Comparison of ENCODE assay signal across 40 cellular contexts in the genomic region with DNA sequence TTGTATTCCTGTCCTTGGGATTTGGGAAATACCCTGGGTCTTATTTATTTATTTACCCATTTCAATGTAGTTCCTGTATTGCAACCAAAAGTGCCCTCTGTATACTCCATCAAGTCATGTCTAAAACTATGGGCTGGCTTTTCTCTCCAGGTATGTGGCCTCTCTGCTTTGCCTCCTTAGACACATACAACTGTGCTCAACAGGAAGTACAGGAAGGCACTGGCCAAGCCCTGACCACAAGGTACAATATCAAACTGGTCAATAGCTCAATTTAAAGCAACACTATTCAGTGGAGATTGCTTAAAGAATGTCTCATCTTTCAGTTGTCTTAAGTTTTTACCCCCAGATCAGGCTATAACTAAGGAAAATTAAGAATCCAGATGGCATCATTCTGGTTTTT. TPM values are rescaled to one million over a fixed set of nuclear protein-coding genes. Genes with fewer than 3 reads are reported as not detected.
"Had no signal": no experiment of that assay in that cellular context is flagged by ENCODE, and none has a peak within 500 bp of the region (broad histone marks: within the 10 kb centered on the region; RNA-seq: fewer than 3 reads in every experiment).

No MANE protein-coding gene starts in this region.

- H3K27ac Mint-ChIP-seq: activated naive CD4-positive, alpha-beta T cell treated with anti-CD3 and anti-CD28 coated beads for 36 hours; activated naive CD4-positive, alpha-beta T cell treated with anti-CD3 and anti-CD28 coated beads, Interleukin-2, amount 10 ng/mL, durations not matched to agents 7 days and 5 days; activated naive CD4-positive, alpha-beta T cell treated with anti-CD3 and anti-CD28 coated beads, Interleukin-2, amount 50 U/mL, for 24 hours; activated naive CD4-positive, alpha-beta T cell treated with anti-CD3 and anti-CD28 coated beads, Interleukin-2, amount 50 U/mL, for 72 hours; activated naive CD8-positive, alpha-beta T cell; activated naive CD8-positive, alpha-beta T cell treated with anti-CD3 and anti-CD28 coated beads for 36 hours; activated naive CD8-positive, alpha-beta T cell treated with anti-CD3 and anti-CD28 coated beads, Interleukin-2, amount 10 ng/mL, durations not matched to agents 7 days and 5 days; activated naive CD8-positive, alpha-beta T cell treated with anti-CD3 and anti-CD28 coated beads, Interleukin-2, amount 50 U/mL, for 24 hours; activated T-cell treated with anti-CD3 and anti-CD28 coated beads, Interleukin-2, amount 50 U/mL, for 24 hours; activated T-cell treated with anti-CD3 and anti-CD28 coated beads, Interleukin-2, amount 50 U/mL, for 72 hours; activated T-helper 1 cell treated with anti-CD3 and anti-CD28 coated beads, Interleukin-12 subunit alpha, Interleukin-12 subunit beta, Interleukin-2, Interleukin-4 antibody, amounts not matched to agents 30 ng/mL and 10 ng/mL and 1 ng/mL, durations not matched to agents 14 hours and 24 hours and 36 hours; activated T-helper 17 cell treated with anti-CD3 and anti-CD28 coated beads, Interleukin-2, amount 50 U/mL, for 72 hours; activated T-helper 2 cell treated with anti-CD3 and anti-CD28 coated beads, Interferon-gamma antibody, Interleukin-2, Interleukin-4, amounts not matched to agents 10 μg/mL and 5 μg/mL and 100 μg/mL, durations not matched to agents 14 hours and 24 hours and 36 hours; brain had no signal

- FAIRE-seq: astrocyte, bronchial epithelial cell had no signal

- DNase-seq: activated effector memory CD4-positive, alpha-beta T cell treated with anti-CD3 and anti-CD28 coated beads, Interleukin-2, amount 50 U/mL, for 16 hours; activated effector memory CD4-positive, alpha-beta T cell treated with Interleukin-2 at 50 U/mL for 16 hours; activated gamma-delta T cell; activated gamma-delta T cell treated with Interleukin-2 at 50 U/mL for 16 hours; activated naive CD4-positive, alpha-beta T cell; activated naive CD4-positive, alpha-beta T cell treated with anti-CD3 and anti-CD28 coated beads for 36 hours; activated naive CD4-positive, alpha-beta T cell treated with anti-CD3 and anti-CD28 coated beads, Interleukin-2, amount 10 ng/mL, durations not matched to agents 7 days and 5 days; activated naive CD4-positive, alpha-beta T cell treated with anti-CD3 and anti-CD28 coated beads, Interleukin-2, amount 50 U/mL, for 16 hours; activated naive CD4-positive, alpha-beta T cell treated with Interleukin-2 at 50 U/mL for 16 hours; activated naive CD8-positive, alpha-beta T cell treated with anti-CD3 and anti-CD28 coated beads for 36 hours; activated naive CD8-positive, alpha-beta T cell treated with anti-CD3 and anti-CD28 coated beads, Interleukin-2, amount 10 ng/mL, durations not matched to agents 7 days and 5 days; activated naive CD8-positive, alpha-beta T cell treated with anti-CD3 and anti-CD28 coated beads, Interleukin-2, amount 50 U/mL, for 24 hours; activated T-cell treated with anti-CD3 and anti-CD28 coated beads, Interleukin-2, amount 50 U/mL, for 1 hour; activated T-cell treated with anti-CD3 and anti-CD28 coated beads, Interleukin-2, amount 50 U/mL, for 24 hours; activated T-cell treated with anti-CD3 and anti-CD28 coated beads, Interleukin-2, amount 50 U/mL, for 4 hours; activated T-cell treated with anti-CD3 and anti-CD28 coated beads, Interleukin-2, amount 50 U/mL, for 48 hours; activated T-cell treated with anti-CD3 and anti-CD28 coated beads, Interleukin-2, amount 50 U/mL, for 72 hours; adrenal gland; amniotic stem cell; amygdala; anterior cingulate cortex; aorta; body of pancreas; brain microvascular endothelial cell; caudate nucleus; central memory CD4-positive, alpha-beta T cell; cerebellar nuclear complex had no signal

- H3K4me1 ChIP-seq: adrenal gland, ascending aorta, body of pancreas, breast epithelium had no signal

- H3K4me1 Mint-ChIP-seq: activated naive CD4-positive, alpha-beta T cell treated with anti-CD3 and anti-CD28 coated beads, Interleukin-2, amount 10 ng/mL, durations not matched to agents 7 days and 5 days; activated naive CD4-positive, alpha-beta T cell treated with anti-CD3 and anti-CD28 coated beads, Interleukin-2, amount 50 U/mL, for 24 hours; activated naive CD8-positive, alpha-beta T cell treated with anti-CD3 and anti-CD28 coated beads for 36 hours; activated naive CD8-positive, alpha-beta T cell treated with anti-CD3 and anti-CD28 coated beads, Interleukin-2, amount 10 ng/mL, durations not matched to agents 7 days and 5 days; activated naive CD8-positive, alpha-beta T cell treated with anti-CD3 and anti-CD28 coated beads, Interleukin-2, amount 50 U/mL, for 24 hours; activated T-helper 17 cell treated with anti-CD3 and anti-CD28 coated beads, Interleukin-2, amount 50 U/mL, for 72 hours; brain; central memory CD8-positive, alpha-beta T cell had no signal

- H3K36me3 Mint-ChIP-seq: activated naive CD4-positive, alpha-beta T cell treated with anti-CD3 and anti-CD28 coated beads, Interleukin-2, amount 10 ng/mL, durations not matched to agents 7 days and 5 days; activated naive CD4-positive, alpha-beta T cell treated with anti-CD3 and anti-CD28 coated beads, Interleukin-2, amount 50 U/mL, for 24 hours; activated naive CD8-positive, alpha-beta T cell; activated naive CD8-positive, alpha-beta T cell treated with anti-CD3 and anti-CD28 coated beads for 36 hours; activated naive CD8-positive, alpha-beta T cell treated with anti-CD3 and anti-CD28 coated beads, Interleukin-2, amount 10 ng/mL, durations not matched to agents 7 days and 5 days; brain had no signal

- H3K36me3 ChIP-seq: adrenal gland, ascending aorta, brain microvascular endothelial cell, breast epithelium, cardiac muscle cell had no signal

- H3K4me3 Mint-ChIP-seq: activated naive CD4-positive, alpha-beta T cell treated with anti-CD3 and anti-CD28 coated beads for 36 hours; activated naive CD4-positive, alpha-beta T cell treated with anti-CD3 and anti-CD28 coated beads, Interleukin-2, amount 10 ng/mL, durations not matched to agents 7 days and 5 days; activated naive CD4-positive, alpha-beta T cell treated with anti-CD3 and anti-CD28 coated beads, Interleukin-2, amount 50 U/mL, for 24 hours; activated naive CD8-positive, alpha-beta T cell; activated naive CD8-positive, alpha-beta T cell treated with anti-CD3 and anti-CD28 coated beads for 36 hours; activated naive CD8-positive, alpha-beta T cell treated with anti-CD3 and anti-CD28 coated beads, Interleukin-2, amount 10 ng/mL, durations not matched to agents 7 days and 5 days; activated naive CD8-positive, alpha-beta T cell treated with anti-CD3 and anti-CD28 coated beads, Interleukin-2, amount 50 U/mL, for 24 hours; activated T-cell treated with anti-CD3 and anti-CD28 coated beads, Interleukin-2, amount 50 U/mL, for 24 hours; activated T-cell treated with anti-CD3 and anti-CD28 coated beads, Interleukin-2, amount 50 U/mL, for 4 hours; activated T-cell treated with anti-CD3 and anti-CD28 coated beads, Interleukin-2, amount 50 U/mL, for 72 hours; activated T-helper 1 cell treated with anti-CD3 and anti-CD28 coated beads, Interleukin-12 subunit alpha, Interleukin-12 subunit beta, Interleukin-2, Interleukin-4 antibody, amounts not matched to agents 30 ng/mL and 10 ng/mL and 1 ng/mL, durations not matched to agents 14 hours and 24 hours and 36 hours; activated T-helper 17 cell treated with anti-CD3 and anti-CD28 coated beads, Interleukin-2, amount 50 U/mL, for 72 hours; brain; central memory CD8-positive, alpha-beta T cell had no signal

- H3K27ac ChIP-seq: adrenal gland, ascending aorta, body of pancreas, brain microvascular endothelial cell, breast epithelium, cardiac muscle cell had no signal

- H3K27me3 ChIP-seq: ascending aorta, body of pancreas, brain microvascular endothelial cell, breast epithelium, cardiac muscle cell had no signal

- H3K9me3 Mint-ChIP-seq: activated naive CD8-positive, alpha-beta T cell treated with anti-CD3 and anti-CD28 coated beads, Interleukin-2, amount 10 ng/mL, durations not matched to agents 7 days and 5 days had no signal

- H3K27me3 Mint-ChIP-seq: activated naive CD4-positive, alpha-beta T cell treated with anti-CD3 and anti-CD28 coated beads, Interleukin-2, amount 10 ng/mL, durations not matched to agents 7 days and 5 days had no signal

- ATAC-seq: activated naive CD4-positive, alpha-beta T cell treated with anti-CD3 and anti-CD28 coated beads, Interleukin-2, amount 50 U/mL, for 72 hours; activated naive CD8-positive, alpha-beta T cell treated with anti-CD3 and anti-CD28 coated beads, Interleukin-2, amount 50 U/mL, for 24 hours; activated T-cell treated with anti-CD3 and anti-CD28 coated beads, Interleukin-2, amount 50 U/mL, for 4 hours; activated T-cell treated with anti-CD3 and anti-CD28 coated beads, Interleukin-2, amount 50 U/mL, for 72 hours; activated T-helper 17 cell treated with anti-CD3 and anti-CD28 coated beads, Interleukin-2, amount 50 U/mL, for 72 hours; body of pancreas had no signal

- H3K9me3 ChIP-seq: adrenal gland had no signal

- H3K4me3 ChIP-seq: adrenal gland, ascending aorta, body of pancreas, breast epithelium, cardiac muscle cell had no signal

RNA-seq across cellular contexts. Expression of a gene that starts 42.3 kb away (rescaled TPM):
- total RNA-seq: activated naive CD4-positive, alpha-beta T cell treated with anti-CD3 and anti-CD28 coated beads for 36 hours; activated naive CD4-positive, alpha-beta T cell treated with anti-CD3 and anti-CD28 coated beads, Interleukin-2, amount 50 U/mL, for 72 hours; activated naive CD8-positive, alpha-beta T cell treated with anti-CD3 and anti-CD28 coated beads for 36 hours; activated naive CD8-positive, alpha-beta T cell treated with anti-CD3 and anti-CD28 coated beads, Interleukin-2, amount 10 ng/mL, durations not matched to agents 7 days and 5 days; activated T-helper 1 cell treated with anti-CD3 and anti-CD28 coated beads, Interleukin-12 subunit alpha, Interleukin-12 subunit beta, Interleukin-2, Interleukin-4 antibody, amounts not matched to agents 30 ng/mL and 10 ng/mL and 1 ng/mL, durations not matched to agents 14 hours and 24 hours and 36 hours; activated T-helper 17 cell treated with anti-CD3 and anti-CD28 coated beads, Interleukin-2, amount 50 U/mL, for 72 hours; activated T-helper 2 cell treated with anti-CD3 and anti-CD28 coated beads, Interferon-gamma antibody, Interleukin-2, Interleukin-4, amounts not matched to agents 10 μg/mL and 5 μg/mL and 100 μg/mL, durations not matched to agents 14 hours and 24 hours and 36 hours had no signal
